ENCODE assay signal across 8 cellular contexts in the genomic region with DNA sequence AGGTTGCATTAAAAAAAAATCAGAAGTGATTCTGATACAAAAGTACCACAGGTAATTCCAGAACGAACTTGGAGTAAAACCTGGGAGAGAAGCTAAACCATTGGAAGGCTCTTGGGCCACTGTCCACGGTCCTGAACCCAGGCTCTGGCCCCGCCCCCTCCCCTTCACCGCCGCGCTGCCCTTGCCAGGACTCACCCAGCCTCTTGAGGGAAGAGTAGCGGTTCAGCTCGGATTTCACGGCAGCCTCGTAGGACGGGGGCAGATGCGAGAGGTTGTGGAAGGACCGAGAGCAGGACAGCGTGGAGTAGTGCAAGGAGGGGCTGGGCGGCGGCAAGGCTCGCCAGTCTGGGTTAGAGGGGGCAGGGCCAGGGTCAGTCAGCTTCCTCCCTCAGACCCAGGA. TPM values are rescaled to one million over a fixed set of nuclear protein-coding genes. Genes with fewer than 3 reads are reported as not detected.
A peak's percentile ranks its signal among the peaks of the same experiment; 100 is the strongest.
DNase-seq lines count a peak whose midpoint lies in the region; ATAC-seq and TF ChIP-seq lines count a peak whose summit lies in the region.

No MANE protein-coding gene starts in this region.

- H3K27ac ChIP-seq in lower lobe of right lung (no peak overlapping the region), tibial artery (no peak overlapping the region)

- peaks cover 10% of the 10 kb centered on the region for H3K4me1 ChIP-seq in lower lobe of right lung
- H3K4me1 ChIP-seq in tibial artery: peaks cover 0 to 23% (median 9%) of the 10 kb centered on the region in 4 donors

- peaks cover 2 to 12% of the 10 kb centered on the region in 2 donors for H3K36me3 Mint-ChIP-seq in CD14-positive monocyte

- intact Hi-C loops in lower lobe of right lung (cut with DNase I): no loop called here
- intact Hi-C loops in CD14-positive monocyte (cut with micrococcal nuclease): no loop called here
- intact Hi-C loops in tibial artery (cut with DNase I; ENCODE audit: low total_unique reads): no loop called here

- no peak overlapping the region for H3K4me3 Mint-ChIP-seq in CD14-positive monocyte

- DNase-seq in GM20000 (ENCODE audit: low spot score) (peak; percentile 69), NCI-H2029 treated with DMSO at 0.1 percent for 48 hours (lab: John Stamatoyannopoulos, UW) (peak; percentile 70), astrocyte of the spinal cord (ENCODE audit: low read depth, low spot score) (peak; percentile 68), lower lobe of right lung (peak; percentile 71), CD14-positive monocyte (ENCODE audit: low spot score) (no peak), tibial artery (no peak)

- H3K4me3 ChIP-seq in astrocyte of the spinal cord (ENCODE audit: low read depth, low read length) (no peak overlapping the region), lower lobe of right lung (no peak overlapping the region), tibial artery (no peak overlapping the region)

- H3K9me3 ChIP-seq in lower lobe of right lung (no peaks in the 10 kb centered on the region), tibial artery (no peaks in the 10 kb centered on the region)

- in situ Hi-C loops in astrocyte of the spinal cord (cut with HindIII; ENCODE audit: low sequenced_read_pairs): no loop called here

- ATAC-seq in lower lobe of right lung: peak; percentile 74 to 83
- no peak for ATAC-seq in HG03378 (IDR thresholded peaks at IDR 0.05; ENCODE audit: unreplicated experiment)
- ATAC-seq in HG02571 (IDR thresholded peaks at IDR 0.05; ENCODE audit: unreplicated experiment): no peak

- no peak overlapping the region for H3K27ac Mint-ChIP-seq in CD14-positive monocyte

- TF ChIP-seq CTCF in GM20000 (IDR thresholded peaks at IDR 0.05; ENCODE audit: extremely low read depth, missing control alignments): no peak
- no peak for TF ChIP-seq CTCF in astrocyte of the spinal cord (IDR thresholded peaks at IDR 0.05; ENCODE audit: low read depth, low read length)
- TF ChIP-seq CTCF in lower lobe of right lung (IDR thresholded peaks at IDR 0.05): no peak
- no peak for TF ChIP-seq CTCF in CD14-positive monocyte (IDR thresholded peaks at IDR 0.05)
- no peak for TF ChIP-seq CTCF in tibial artery (IDR thresholded peaks at IDR 0.05)

- H3K9me3 Mint-ChIP-seq in CD14-positive monocyte: peaks cover 0 to 27% (median 11%) of the 10 kb centered on the region in 7 donors

- peaks cover 35 to 55% (median 52%) of the 10 kb centered on the region in 3 donors for H3K27me3 Mint-ChIP-seq in CD14-positive monocyte (ENCODE audit: low read depth in 3 of 3)

- peaks cover 19% of the 10 kb centered on the region for H3K4me1 Mint-ChIP-seq in CD14-positive monocyte

- H3K36me3 ChIP-seq in lower lobe of right lung (no peaks in the 10 kb centered on the region), tibial artery (no peaks in the 10 kb centered on the region)

- H3K27me3 ChIP-seq in lower lobe of right lung (ENCODE audit: low read depth) (peaks cover 69% of the 10 kb centered on the region), tibial artery (peaks cover 5 to 79% of the 10 kb centered on the region in 2 donors)

RNA-seq across cellular contexts. Expression of gene SHISA7, which starts 5.7 kb away (rescaled TPM):
- total RNA-seq in lower lobe of right lung: not detected
- polyA plus RNA-seq in CD14-positive monocyte: not detected

RNA-seq across cellular contexts. Expression of gene ISOC2, which starts 24.0 kb away (rescaled TPM):
- total RNA-seq in lower lobe of right lung: 28.6 TPM
- 10 to 100 TPM; 14.9 to 20.2 TPM for polyA plus RNA-seq in CD14-positive monocyte

RNA-seq across cellular contexts. Expression of gene C19orf85, which starts 27.1 kb away (rescaled TPM):
- total RNA-seq in lower lobe of right lung: not detected
- polyA plus RNA-seq in CD14-positive monocyte: not detected

RNA-seq across cellular contexts. Expression of gene UBE2S, which starts 29.8 kb away (rescaled TPM):
- total RNA-seq in lower lobe of right lung: 18.6 TPM
- polyA plus RNA-seq in CD14-positive monocyte: 10 to 100 TPM; 16.1 to 21.9 TPM

RNA-seq across cellular contexts. Expression of gene ZNF628, which starts 39.0 kb away (rescaled TPM):
- 7.1 TPM for total RNA-seq in lower lobe of right lung
- polyA plus RNA-seq in CD14-positive monocyte: under 1 TPM in 1 of 2 donors, not detected in 1; 0.50 TPM

Comparison
In these comparisons a context has a peak if more than half of its experiments do, and no peak if none do; other contexts are left out.
1. DNase-seq: peak in GM20000 (single experiment), NCI-H2029 treated with DMSO at 0.1 percent for 48 hours (single experiment), astrocyte of the spinal cord (single experiment) and lower lobe of right lung (single experiment); none in CD14-positive monocyte (single experiment) and tibial artery (0 of 2).
2. ATAC-seq: peak in lower lobe of right lung (2 of 2); none in HG03378 (single experiment) and HG02571 (single experiment).